In genomic region chr7:100612730-100613446, GRCh38 we compare ENCODE assay signal across 8 cellular contexts. TPM values are rescaled to one million over a fixed set of nuclear protein-coding genes. Genes with fewer than 3 reads are reported as not detected.
DNase-seq lines count a peak whose midpoint lies in the region; ATAC-seq and TF ChIP-seq lines count a peak whose summit lies in the region.

No MANE protein-coding gene starts in this region.

- intact Hi-C loops in right cardiac atrium (cut with DNase I) = loop anchor here in 2 of 4 donors (5.0 to 10.0 kb wide), 2 partner anchors 59 to 62 kb away; partner anchors contain the start of gene GNB2 (in 2 of the 2)

- H4K20me1 ChIP-seq in DND-41 (ENCODE audit: insufficient read depth, low read length) = no peaks in the 10 kb centered on the region

- peak overlapping the region; percentile 95 for H3K4me3 Mint-ChIP-seq in activated T-cell treated with anti-CD3 and anti-CD28 coated beads, Interleukin-2, amount 50 U/mL, for 4 hours

- ATAC-seq in DND-41 (ENCODE audit: insufficient read depth, low read depth) = no peak
- ATAC-seq in HG02759 (IDR thresholded peaks at IDR 0.05; ENCODE audit: unreplicated experiment) = peak; percentile 8
- ATAC-seq in activated T-cell treated with anti-CD3 and anti-CD28 coated beads, Interleukin-2, amount 50 U/mL, for 4 hours = no peak
- ATAC-seq in right cardiac atrium = peak in 1 of 2 donors; percentile 32

- H3K79me2 ChIP-seq in DND-41 (ENCODE audit: insufficient read depth, low read length) = peaks cover 5% of the 10 kb centered on the region; the same call in 1 of the 2 replicates

- H2AFZ ChIP-seq in DND-41 (ENCODE audit: low read depth, low read length) = peak overlapping the region; percentile 80

- H3K9me3 ChIP-seq in DND-41 (ENCODE audit: insufficient read depth, low read length, severe bottlenecking) = no peaks in the 10 kb centered on the region
- no peaks in the 10 kb centered on the region for H3K9me3 ChIP-seq in right cardiac atrium (ENCODE audit: control insufficient read depth, low read length)
- H3K9me3 ChIP-seq in skeletal muscle tissue (ENCODE audit: control insufficient read depth in 3 of 3, low read length in 3 of 3) = no peaks in the 10 kb centered on the region

- H3K4me1 ChIP-seq in DND-41 (ENCODE audit: insufficient read depth, low read length) (peaks cover 24% of the 10 kb centered on the region), right cardiac atrium (ENCODE audit: control insufficient read depth, insufficient read depth, low read length) (peaks cover 3% of the 10 kb centered on the region), skeletal muscle tissue (ENCODE audit: control insufficient read depth in 3 of 3, insufficient read depth in 3 of 3, low read length in 3 of 3) (peaks cover 8 to 11% (median 8%) of the 10 kb centered on the region in 3 donors)

- H3K36me3 ChIP-seq in DND-41 (ENCODE audit: insufficient read depth, low read length) (no peaks in the 10 kb centered on the region), skeletal muscle tissue (ENCODE audit: control insufficient read depth in 3 of 3, insufficient read depth in 3 of 3, low read length in 3 of 3) (peaks cover 0 to 8% (median 2%) of the 10 kb centered on the region in 3 donors)

- H3K27me3 ChIP-seq in DND-41 (ENCODE audit: insufficient read depth, low read length, poor library complexity) = no peaks in the 10 kb centered on the region
- H3K27me3 ChIP-seq in right cardiac atrium (ENCODE audit: control insufficient read depth, insufficient read depth) = no peaks in the 10 kb centered on the region
- H3K27me3 ChIP-seq in skeletal muscle tissue (ENCODE audit: control insufficient read depth in 3 of 3, insufficient read depth in 3 of 3, low read length in 3 of 3) = no peaks in the 10 kb centered on the region

- peak overlapping the region; percentile 89 for H3K9ac ChIP-seq in DND-41 (ENCODE audit: low read depth, low read length)
- peak overlapping the region; percentile 74 to 90 (median 82) for H3K9ac ChIP-seq in skeletal muscle tissue (ENCODE audit: low read depth in 1 of 3, low read length in 3 of 3)

- no peaks in the 10 kb centered on the region for H3K9me3 Mint-ChIP-seq in activated T-cell treated with anti-CD3 and anti-CD28 coated beads, Interleukin-2, amount 50 U/mL, for 4 hours

- H3K4me3 ChIP-seq in DND-41 (ENCODE audit: low read depth in 1 of 2, low read length in 2 of 2) = peak overlapping the region; percentile 56 to 58
- peak overlapping the region; percentile 87 for H3K4me3 ChIP-seq in right cardiac atrium (ENCODE audit: low read length)
- peak overlapping the region; percentile 88 to 93 (median 91) for H3K4me3 ChIP-seq in skeletal muscle tissue (ENCODE audit: low read length in 3 of 3)

- peaks cover 2% of the 10 kb centered on the region for H3K36me3 Mint-ChIP-seq in activated T-cell treated with anti-CD3 and anti-CD28 coated beads, Interleukin-2, amount 50 U/mL, for 4 hours (ENCODE audit: insufficient read depth)

- 3% methylated on average over 29 of the region's 29 CpGs for WGBS in right cardiac atrium

- DNase-seq in DND-41 (peak; percentile 32), right cardiac atrium (no peak), AML-193 (lab: John Stamatoyannopoulos, UW) (no peak)
- DNase-seq in activated T-cell treated with anti-CD3 and anti-CD28 coated beads, Interleukin-2, amount 50 U/mL, for 4 hours = peak; percentile 21
- DNase-seq in stimulated activated CD8-positive, alpha-beta memory T cell treated with anti-CD3 and anti-CD28 coated beads, Interleukin-4, amount 100 ng/mL, for 48 hours = no peak
- DNase-seq in NK-92 treated with Interleukin-12 subunit alpha and Interleukin-12 subunit beta, amount 100 ng/mL, for 24 hours (lab: John Stamatoyannopoulos, UW) = no peak

- peaks cover 14% of the 10 kb centered on the region for H3K4me1 Mint-ChIP-seq in activated T-cell treated with anti-CD3 and anti-CD28 coated beads, Interleukin-2, amount 50 U/mL, for 4 hours (ENCODE audit: low read depth)

- no peaks in the 10 kb centered on the region for H3K27me3 Mint-ChIP-seq in activated T-cell treated with anti-CD3 and anti-CD28 coated beads, Interleukin-2, amount 50 U/mL, for 4 hours (ENCODE audit: low read depth)

- TF ChIP-seq CTCF in DND-41 (IDR thresholded peaks at IDR 0.05; ENCODE audit: borderline replicate concordance, extremely low read depth, low read length, poor library complexity, severe bottlenecking) = peak; percentile 47

- peak overlapping the region; percentile 98 for H3K4me2 ChIP-seq in DND-41 (ENCODE audit: insufficient read depth, low read length)

- H3K27ac ChIP-seq in DND-41 (ENCODE audit: low read length) = peak overlapping the region; percentile 89
- H3K27ac ChIP-seq in right cardiac atrium (ENCODE audit: low read length) = peak overlapping the region; percentile 24
- H3K27ac ChIP-seq in skeletal muscle tissue (ENCODE audit: low read depth, low read length) = peak overlapping the region; percentile 94

RNA-seq across cellular contexts. Expression of gene MOSPD3, which starts 0.5 kb away (rescaled TPM):
- 1 to 10 TPM; 7.8 to 8.4 (median 7.9) TPM for total RNA-seq in activated T-cell treated with anti-CD3 and anti-CD28 coated beads, Interleukin-2, amount 50 U/mL, for 4 hours
- total RNA-seq in right cardiac atrium = 10 to 100 TPM; 11.1 to 13.7 (median 11.9) TPM
- polyA plus RNA-seq in right cardiac atrium = 13.8 TPM
- total RNA-seq in skeletal muscle tissue = 2.6 TPM

RNA-seq across cellular contexts. Expression of gene PCOLCE, which starts 10.7 kb away (rescaled TPM):
- total RNA-seq in activated T-cell treated with anti-CD3 and anti-CD28 coated beads, Interleukin-2, amount 50 U/mL, for 4 hours = 1 to 10 TPM; 1.4 to 3.1 (median 2.0) TPM
- total RNA-seq in right cardiac atrium (10 to 100 TPM; 44.0 to 81.7 (median 57.4) TPM), skeletal muscle tissue (91.9 TPM)
- polyA plus RNA-seq in right cardiac atrium = 41.2 TPM

RNA-seq across cellular contexts. Expression of gene FBXO24, which starts 26.8 kb away (rescaled TPM):
- under 1 TPM; 0.14 to 0.40 (median 0.34) TPM for total RNA-seq in activated T-cell treated with anti-CD3 and anti-CD28 coated beads, Interleukin-2, amount 50 U/mL, for 4 hours
- total RNA-seq in right cardiac atrium = 1 to 10 TPM in 1 of 4 donors, under 1 TPM in 2, not detected in 1; 0.74 to 1.0 (median 0.76) TPM
- polyA plus RNA-seq in right cardiac atrium = 0.27 TPM
- 1.0 TPM for total RNA-seq in skeletal muscle tissue

RNA-seq across cellular contexts. Expression of gene LRCH4, which starts 27.0 kb away (rescaled TPM):
- total RNA-seq in activated T-cell treated with anti-CD3 and anti-CD28 coated beads, Interleukin-2, amount 50 U/mL, for 4 hours = 10 to 100 TPM; 69.3 to 75.5 (median 73.1) TPM
- total RNA-seq in right cardiac atrium (10 to 100 TPM; 29.0 to 36.0 (median 32.4) TPM), skeletal muscle tissue (6.3 TPM)
- polyA plus RNA-seq in right cardiac atrium = 33.4 TPM

RNA-seq across cellular contexts. Expression of gene TFR2, which starts 28.5 kb away (rescaled TPM):
- 10 to 100 TPM; 11.8 to 16.1 (median 15.4) TPM for total RNA-seq in activated T-cell treated with anti-CD3 and anti-CD28 coated beads, Interleukin-2, amount 50 U/mL, for 4 hours
- total RNA-seq in right cardiac atrium (under 1 TPM in 3 of 4 donors, not detected in 1; 0.25 to 0.41 (median 0.26) TPM), skeletal muscle tissue (1.0 TPM)
- 0.14 TPM for polyA plus RNA-seq in right cardiac atrium

Comparison
In these comparisons a context has a peak if more than half of its experiments do, and no peak if none do; other contexts are left out.
1. DNase-seq: peak in DND-41 (single experiment) and activated T-cell treated with anti-CD3 and anti-CD28 coated beads, Interleukin-2, amount 50 U/mL, for 4 hours (single experiment); none in right cardiac atrium (0 of 3), stimulated activated CD8-positive, alpha-beta memory T cell treated with anti-CD3 and anti-CD28 coated beads, Interleukin-4, amount 100 ng/mL, for 48 hours (single experiment), AML-193 (0 of 2) and NK-92 treated with Interleukin-12 subunit alpha and Interleukin-12 subunit beta, amount 100 ng/mL, for 24 hours (single experiment).
2. H3K27ac ChIP-seq: peak in every context shown above with its lines; median percentile 94 in skeletal muscle tissue; 89 in DND-41; 24 in right cardiac atrium.
3. RNA of gene PCOLCE, which starts 10.7 kb away (total RNA-seq): 91.9 TPM in skeletal muscle tissue (single experiment) and 44.0 to 81.7 TPM in right cardiac atrium; 1.4 to 3.1 TPM in activated T-cell treated with anti-CD3 and anti-CD28 coated beads, Interleukin-2, amount 50 U/mL, for 4 hours; every median in the first group is over 10 times any median in the second.
4. Peak in every context shown above with its lines, with median percentiles within 50 percentile points of each other: H3K4me3 ChIP-seq.